ENCODE assay signal across 8 cellular contexts in the genomic region with DNA sequence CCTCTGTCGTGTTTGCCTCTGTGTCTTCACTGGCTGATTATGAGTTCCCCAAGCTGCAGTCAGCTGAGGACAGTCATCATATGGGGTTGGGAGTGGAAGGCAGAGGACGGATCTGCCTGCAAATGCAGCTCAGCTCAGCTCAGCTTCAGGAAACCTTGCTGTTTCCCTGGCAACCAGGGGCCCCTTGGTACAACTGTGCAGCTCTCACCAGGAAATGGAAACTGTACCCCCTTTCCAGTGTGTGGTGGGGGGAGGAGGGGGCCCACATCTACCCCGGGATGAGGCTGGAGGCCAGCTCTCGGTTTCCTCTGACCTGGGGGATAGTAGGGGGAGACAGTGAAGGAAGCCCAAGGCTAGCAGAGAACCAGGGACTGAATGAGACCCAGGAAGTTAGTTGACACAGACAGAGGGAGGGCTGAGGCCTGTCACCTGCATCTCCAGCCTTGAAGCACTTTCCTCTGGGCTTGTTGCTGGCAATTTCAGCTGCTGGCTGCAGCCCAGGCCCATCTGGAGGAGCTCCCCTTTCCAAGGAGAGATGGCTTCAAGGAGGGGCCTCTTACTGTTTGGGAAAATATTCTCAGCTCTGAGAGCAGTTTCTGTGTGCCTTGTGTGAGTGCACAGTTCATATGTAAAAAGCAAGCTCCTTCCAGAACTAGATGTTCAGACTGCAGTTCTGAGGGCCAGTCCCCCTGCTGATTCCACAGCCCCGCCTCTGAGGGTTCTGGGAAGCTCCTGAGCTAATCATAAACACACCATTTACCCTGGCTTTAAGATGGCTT. TPM values are rescaled to one million over a fixed set of nuclear protein-coding genes. Genes with fewer than 3 reads are reported as not detected.
DNase-seq lines count a peak whose midpoint lies in the region; ATAC-seq and TF ChIP-seq lines count a peak whose summit lies in the region.

No MANE protein-coding gene starts in this region.

- WGBS in thymus, result 12% methylated on average over 5 of the region's 5 CpGs

- TF ChIP-seq RAD21 in neural cell (conservative IDR thresholded peaks at IDR 0.05), result peak; percentile 44

- H4K20me1 ChIP-seq in neural cell (ENCODE audit: insufficient read depth), result no peaks in the 10 kb centered on the region

- H3K27me3 ChIP-seq in duodenal mucosa (ENCODE audit: control insufficient read depth in 1 of 2, insufficient read depth in 2 of 2, low read length in 2 of 2) (no peaks in the 10 kb centered on the region), neural cell (ENCODE audit: insufficient read depth, low read depth, low read length) (no peaks in the 10 kb centered on the region), thymus (ENCODE audit: control insufficient read depth, insufficient read depth) (no peaks in the 10 kb centered on the region), H7 (ENCODE audit: control insufficient read depth, insufficient read depth, low read length) (no peaks in the 10 kb centered on the region)

- peaks cover 31% of the 10 kb centered on the region for H3K79me2 ChIP-seq in neural cell (replicated peaks; ENCODE audit: insufficient read depth, low read length)

- H3K9ac ChIP-seq in duodenal mucosa (ENCODE audit: low read depth in 1 of 2, low read length in 2 of 2), result peak overlapping the region; percentile 18 to 27
- H3K9ac ChIP-seq in neural cell (ENCODE audit: low read length), result peak overlapping the region; percentile 65

- H2AFZ ChIP-seq in neural cell (ENCODE audit: low read depth, low read length), result peak overlapping the region; percentile 28

- H3K4me2 ChIP-seq in neural cell (ENCODE audit: low read length), result peak overlapping the region; percentile 92

- TF ChIP-seq EP300 in neural cell (conservative IDR thresholded peaks at IDR 0.05; ENCODE audit: poor library complexity, severe bottlenecking), result peak; percentile 74

- peak; percentile 58 for ATAC-seq in GM19438 (IDR thresholded peaks at IDR 0.05; ENCODE audit: low read depth, unreplicated experiment)
- ATAC-seq in HG03571 (IDR thresholded peaks at IDR 0.05; ENCODE audit: unreplicated experiment), result peak; percentile 40

- H3K27ac ChIP-seq in duodenal mucosa (ENCODE audit: low read depth, low read length) (peak overlapping the region; percentile 47), neural cell (ENCODE audit: low read length) (peak overlapping the region; percentile 92), thymus (ENCODE audit: low read depth) (peak overlapping the region; percentile 92)

- H3K4me1 ChIP-seq in duodenal mucosa (ENCODE audit: control insufficient read depth in 1 of 2, insufficient read depth in 2 of 2, low read length in 2 of 2) (peaks cover 49 to 62% of the 10 kb centered on the region in 2 donors), thymus (ENCODE audit: control insufficient read depth, insufficient read depth, low read length) (peaks cover 76% of the 10 kb centered on the region)

- H3K9me2 ChIP-seq in neural cell (ENCODE audit: insufficient read depth, low read length), result no peaks in the 10 kb centered on the region

- H3K4me3 ChIP-seq in duodenal mucosa (ENCODE audit: low read depth in 1 of 2, low read length in 2 of 2) (no peak overlapping the region), neural cell (ENCODE audit: low read length) (peak overlapping the region; percentile 59), thymus (ENCODE audit: low read length) (peak overlapping the region; percentile 15), H7 (ENCODE audit: insufficient read depth, low read depth, low read length) (no peak overlapping the region)

- H3K9me3 ChIP-seq in duodenal mucosa (ENCODE audit: control insufficient read depth in 1 of 2, low read length in 2 of 2) (no peaks in the 10 kb centered on the region), neural cell (ENCODE audit: low read length) (no peaks in the 10 kb centered on the region), thymus (ENCODE audit: control insufficient read depth) (no peaks in the 10 kb centered on the region)

- H3F3A ChIP-seq in neural cell (ENCODE audit: insufficient read depth, low read length, poor library complexity, severe bottlenecking), result peaks cover 13% of the 10 kb centered on the region

- DNase-seq in COR-L47 (lab: John Stamatoyannopoulos, UW), result peak; percentile 48
- peak; percentile 51 to 63 for DNase-seq in activated CD4-positive, alpha-beta T cell treated with anti-CD3 and anti-CD28 coated beads for 4 hours
- DNase-seq in H7, result no peak

- TF ChIP-seq CTCF in neural cell (IDR thresholded peaks at IDR 0.05; ENCODE audit: poor library complexity, severe bottlenecking), result no peak

- H3K36me3 ChIP-seq in duodenal mucosa (ENCODE audit: control insufficient read depth in 1 of 2, insufficient read depth in 2 of 2, low read length in 2 of 2) (peaks cover 0 to 5% of the 10 kb centered on the region in 2 donors), neural cell (ENCODE audit: insufficient read depth, low read length) (no peaks in the 10 kb centered on the region), thymus (ENCODE audit: control insufficient read depth, insufficient read depth) (peaks cover 18% of the 10 kb centered on the region), H7 (replicated peaks; ENCODE audit: control insufficient read depth, insufficient read depth, low read length) (peaks cover 3% of the 10 kb centered on the region; the same call in 1 of the 2 replicates)

TF ChIP-seq in neural cell, 6 proteins besides CTCF, POLR2A, EP300 and RAD21:
- no peak for TF ChIP-seq EZH2 (IDR thresholded peaks at IDR 0.05; ENCODE audit: borderline replicate concordance, insufficient read depth, low read length, poor library complexity, severe bottlenecking)
- TF ChIP-seq MXI1 (conservative IDR thresholded peaks at IDR 0.05; ENCODE audit: poor library complexity, severe bottlenecking), result peak; percentile 50
- TF ChIP-seq, protein P1, sequence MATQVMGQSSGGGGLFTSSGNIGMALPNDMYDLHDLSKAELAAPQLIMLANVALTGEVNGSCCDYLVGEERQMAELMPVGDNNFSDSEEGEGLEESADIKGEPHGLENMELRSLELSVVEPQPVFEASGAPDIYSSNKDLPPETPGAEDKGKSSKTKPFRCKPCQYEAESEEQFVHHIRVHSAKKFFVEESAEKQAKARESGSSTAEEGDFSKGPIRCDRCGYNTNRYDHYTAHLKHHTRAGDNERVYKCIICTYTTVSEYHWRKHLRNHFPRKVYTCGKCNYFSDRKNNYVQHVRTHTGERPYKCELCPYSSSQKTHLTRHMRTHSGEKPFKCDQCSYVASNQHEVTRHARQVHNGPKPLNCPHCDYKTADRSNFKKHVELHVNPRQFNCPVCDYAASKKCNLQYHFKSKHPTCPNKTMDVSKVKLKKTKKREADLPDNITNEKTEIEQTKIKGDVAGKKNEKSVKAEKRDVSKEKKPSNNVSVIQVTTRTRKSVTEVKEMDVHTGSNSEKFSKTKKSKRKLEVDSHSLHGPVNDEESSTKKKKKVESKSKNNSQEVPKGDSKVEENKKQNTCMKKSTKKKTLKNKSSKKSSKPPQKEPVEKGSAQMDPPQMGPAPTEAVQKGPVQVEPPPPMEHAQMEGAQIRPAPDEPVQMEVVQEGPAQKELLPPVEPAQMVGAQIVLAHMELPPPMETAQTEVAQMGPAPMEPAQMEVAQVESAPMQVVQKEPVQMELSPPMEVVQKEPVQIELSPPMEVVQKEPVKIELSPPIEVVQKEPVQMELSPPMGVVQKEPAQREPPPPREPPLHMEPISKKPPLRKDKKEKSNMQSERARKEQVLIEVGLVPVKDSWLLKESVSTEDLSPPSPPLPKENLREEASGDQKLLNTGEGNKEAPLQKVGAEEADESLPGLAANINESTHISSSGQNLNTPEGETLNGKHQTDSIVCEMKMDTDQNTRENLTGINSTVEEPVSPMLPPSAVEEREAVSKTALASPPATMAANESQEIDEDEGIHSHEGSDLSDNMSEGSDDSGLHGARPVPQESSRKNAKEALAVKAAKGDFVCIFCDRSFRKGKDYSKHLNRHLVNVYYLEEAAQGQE (IDR thresholded peaks at IDR 0.05; ENCODE audit: borderline replicate concordance), result peak; percentile 82
- TF ChIP-seq POLR2AphosphoS5 (IDR thresholded peaks at IDR 0.05), result peak; percentile 54
- TF ChIP-seq SMC3 (conservative IDR thresholded peaks at IDR 0.05; ENCODE audit: poor library complexity), result peak; percentile 46
- TF ChIP-seq TAF1 (IDR thresholded peaks at IDR 0.05; ENCODE audit: low read depth), result peak; percentile 57

RNA-seq across cellular contexts. Expression of a gene that starts 6.9 kb away (rescaled TPM):
- polyA plus RNA-seq in neural cell (27.5 and 51.9 TPM in 2 replicates), thymus (122 TPM)
- 42.9 and 45.8 TPM in 2 replicates for polyA minus RNA-seq in neural cell
- total RNA-seq in H7 (2014; rRNA removed; shearing (Covaris generic)), result 179 and 212 TPM in 2 replicates

Comparison
In these comparisons a context has a peak if more than half of its experiments do, and no peak if none do; other contexts are left out.
1. H3K4me3 ChIP-seq: peak in neural cell (single experiment) and thymus (single experiment); none in duodenal mucosa (0 of 2) and H7 (single experiment).
2. Peak in every context shown above with its lines, with median percentiles within 50 percentile points of each other: H3K27ac ChIP-seq.